Comparison of ENCODE assay signal across 22 cellular contexts in the genomic region with DNA sequence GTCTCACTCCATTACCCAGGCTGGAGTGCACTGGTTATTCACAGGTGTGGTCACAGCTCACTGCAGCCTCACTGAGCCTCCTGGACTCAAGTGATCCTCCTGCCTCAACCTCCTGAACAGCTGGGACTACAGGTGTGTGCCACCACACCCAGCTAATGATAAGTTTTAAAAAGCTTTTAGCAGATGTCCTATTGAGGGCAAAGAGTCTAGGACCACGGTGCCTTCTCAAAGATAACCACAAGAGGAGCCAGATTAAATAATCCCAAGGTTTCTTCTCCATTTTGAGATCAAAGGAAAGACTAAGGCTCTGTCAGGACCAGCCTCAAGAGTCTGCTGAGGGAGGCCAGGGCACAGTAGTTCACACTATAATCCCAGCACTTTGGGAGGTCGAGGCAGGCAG. TPM values are rescaled to one million over a fixed set of nuclear protein-coding genes. Genes with fewer than 3 reads are reported as not detected.
A peak's percentile ranks its signal among the peaks of the same experiment; 100 is the strongest.
DNase-seq lines count a peak whose midpoint lies in the region; ATAC-seq, FAIRE-seq and TF ChIP-seq lines count a peak whose summit lies in the region.
"Had no signal": no experiment of that assay in that cellular context is flagged by ENCODE, and none has a peak within 500 bp of the region (broad histone marks: within the 10 kb centered on the region; RNA-seq: fewer than 3 reads in every experiment).

No MANE protein-coding gene starts in this region.

- H2AFZ ChIP-seq in HCT116 (ENCODE audit: low read depth, low read length, poor library complexity, severe bottlenecking): no peak overlapping the region
- H2AFZ ChIP-seq in K562 (ENCODE audit: low read depth, low read length): no peak overlapping the region
- no peak overlapping the region for H2AFZ ChIP-seq in osteoblast (ENCODE audit: low read length)

- H3K4me1 ChIP-seq in HCT116 (ENCODE audit: control insufficient read depth in 1 of 2, insufficient read depth in 2 of 2, low read length in 2 of 2) (peaks cover 0 to 10% of the 10 kb centered on the region in 2 experiments; a peak in 3 of 4 replicates), K562 (replicated peaks in 1 of 2; ENCODE audit: control insufficient read depth in 2 of 2, insufficient read depth in 2 of 2, low read length in 2 of 2) (peaks cover 13 to 34% of the 10 kb centered on the region in 2 experiments; a peak in 4 of 5 replicates), osteoblast (ENCODE audit: insufficient read depth, low read length) (peaks cover 10% of the 10 kb centered on the region)

- in situ Hi-C loops in K562 (cut with MboI): no loop called here

- no peak for TF ChIP-seq EP300 in K562 (IDR thresholded peaks at IDR 0.05; ENCODE audit: low read length)

- CTCF ChIA-PET in HCT116 (lab: Charles Lee) (interaction anchor here (0.9 kb wide), 1 partner anchor 10 kb away, joined by 3 read pairs; no protein-coding TSS in a partner anchor), K562 (lab: Yijun Ruan, JAX; ENCODE audit: low intra/inter-chr PET ratio) (no interaction called here)

- no peak overlapping the region for H3K4me2 ChIP-seq in HCT116 (ENCODE audit: low read length)
- H3K4me2 ChIP-seq in K562 (ENCODE audit: insufficient read depth, low read length): no peak overlapping the region
- no peak overlapping the region for H3K4me2 ChIP-seq in osteoblast (ENCODE audit: insufficient read depth, low read length)

- FAIRE-seq in K562 (lab: Jason Lieb, UNC): no peak

- TF ChIP-seq RAD21 in HCT116 (IDR thresholded peaks at IDR 0.05; ENCODE audit: low read depth) (no peak), K562 (CRISPR knock-in tag; conservative IDR thresholded peaks at IDR 0.05 in 1 of 2, IDR thresholded peaks at IDR 0.05 in 1 of 2) (no peak)

- RAD21 ChIA-PET in HCT116 (lab: Charles Lee; ENCODE audit: low non-redundant PET in 1 of 2, low total read pairs in 2 of 2, uncharacterized antibody in 2 of 2, unreplicated experiment in 2 of 2): no interaction called here

- H3K79me2 ChIP-seq in HCT116 (ENCODE audit: insufficient read depth, low read length): peaks cover 97% of the 10 kb centered on the region
- H3K79me2 ChIP-seq in K562 (ENCODE audit: control insufficient read depth, insufficient read depth, low read length): peaks cover 93% of the 10 kb centered on the region
- peaks cover 98% of the 10 kb centered on the region for H3K79me2 ChIP-seq in osteoblast (ENCODE audit: insufficient read depth, low read length)

- no peak overlapping the region for H3K4me3 ChIP-seq in HCT116 (replicated peaks in 1 of 2; ENCODE audit: low read depth in 1 of 2, low read length in 2 of 2)
- no peak overlapping the region for H3K4me3 ChIP-seq in K562
- no peak overlapping the region for H3K4me3 ChIP-seq in osteoblast (ENCODE audit: insufficient read depth, low read length)
- H3K4me3 ChIP-seq: dorsolateral prefrontal cortex, gastroesophageal sphincter, HAP-1, right lobe of liver, testis had no signal

- no peaks in the 10 kb centered on the region for H3K9me1 ChIP-seq in K562 (ENCODE audit: control insufficient read depth, insufficient read depth, low read length)

- TF ChIP-seq POLR2A in HCT116 (IDR thresholded peaks at IDR 0.05; ENCODE audit: borderline replicate concordance, extremely low read depth, insufficient read depth, insufficient read length) (no peak), K562 (conservative IDR thresholded peaks at IDR 0.05) (no peak)

- peaks cover 11% of the 10 kb centered on the region; the same call in 1 of the 2 replicates for H4K20me1 ChIP-seq in HCT116 (ENCODE audit: insufficient read depth)
- H4K20me1 ChIP-seq in K562 (replicated peaks; ENCODE audit: control insufficient read depth, insufficient read depth, low read length): peaks cover 58% of the 10 kb centered on the region
- peaks cover 39% of the 10 kb centered on the region for H4K20me1 ChIP-seq in osteoblast (ENCODE audit: insufficient read depth, low read length)

- H3K36me3 ChIP-seq in HCT116 (ENCODE audit: control insufficient read depth in 1 of 2, insufficient read depth in 2 of 2, low read length in 2 of 2): peaks cover 20 to 53% of the 10 kb centered on the region in 2 experiments; a peak in 3 of 4 replicates
- peaks cover 88% of the 10 kb centered on the region for H3K36me3 ChIP-seq in K562 (ENCODE audit: control insufficient read depth, insufficient read depth, low read length)
- H3K36me3 ChIP-seq in osteoblast (ENCODE audit: insufficient read depth, low read length): peaks cover 53% of the 10 kb centered on the region

- WGBS in K562 (ENCODE audit: insufficient coverage, low coverage, missing lambda C conversion rate): 73% methylated on average over 2 of the region's 2 CpGs

- TF ChIP-seq CTCF in HCT116 (IDR thresholded peaks at IDR 0.05 in 2 of 3, conservative IDR thresholded peaks at IDR 0.05 in 1 of 3; ENCODE audit: borderline replicate concordance in 1 of 3, insufficient read depth in 1 of 3, low read depth in 2 of 3, low read length in 2 of 3) (peak in 2 of 3 experiments; percentile 6 to 23; a peak in 1 of 6 replicates), K562 (IDR thresholded peaks at IDR 0.05 in 2 of 3, conservative IDR thresholded peaks at IDR 0.05 in 1 of 3; ENCODE audit: insufficient read depth in 2 of 3, low read depth in 1 of 3, low read length in 3 of 3) (peak in 1 of 3 experiments; percentile 17; a peak in 1 of 6 replicates), osteoblast (IDR thresholded peaks at IDR 0.05; ENCODE audit: extremely low read depth, low read depth, low read length) (peak; percentile 11)

- H3K9ac ChIP-seq in HCT116 (ENCODE audit: low read length): no peak overlapping the region
- peak overlapping the region in 1 of 2 experiments; percentile 33; a peak in 1 of 4 replicates for H3K9ac ChIP-seq in K562 (ENCODE audit: insufficient read depth in 1 of 2, low read depth in 2 of 2, low read length in 2 of 2)

- H3K9me2 ChIP-seq in HCT116 (ENCODE audit: insufficient read depth): no peaks in the 10 kb centered on the region

- no peaks in the 10 kb centered on the region for H3K9me3 ChIP-seq in HCT116 (ENCODE audit: control insufficient read depth in 1 of 2, insufficient read depth in 1 of 2, low read depth in 1 of 2, low read length in 2 of 2)
- no peaks in the 10 kb centered on the region for H3K9me3 ChIP-seq in K562 (replicated peaks; ENCODE audit: control insufficient read depth, insufficient read depth, low read depth, low read length)
- no peaks in the 10 kb centered on the region for H3K9me3 ChIP-seq in osteoblast (ENCODE audit: low read depth, low read length)
- H3K9me3 ChIP-seq: gastroesophageal sphincter, HAP-1, right lobe of liver, testis had no signal

- H3K27me3 ChIP-seq in HCT116 (ENCODE audit: insufficient read depth, low read length): no peaks in the 10 kb centered on the region
- no peaks in the 10 kb centered on the region for H3K27me3 ChIP-seq in K562 (ENCODE audit: control insufficient read depth in 2 of 2, insufficient read depth in 2 of 2, low read length in 2 of 2)
- H3K27me3 ChIP-seq in osteoblast (ENCODE audit: insufficient read depth, low read length): no peaks in the 10 kb centered on the region
- H3K27me3 ChIP-seq: dorsolateral prefrontal cortex, gastroesophageal sphincter, right lobe of liver, testis had no signal

- DNase-seq in NCI-H82 (lab: John Stamatoyannopoulos, UW): peak; percentile 10
- no peak for DNase-seq in NCI-H82 treated with DMSO at 0.1 percent for 48 hours (lab: John Stamatoyannopoulos, UW; ENCODE audit: unreplicated experiment)
- DNase-seq in HCT116 (ENCODE audit: low read depth, low spot score): no peak
- DNase-seq in K562 (ENCODE audit: extremely low read depth in 1 of 4, low spot score in 3 of 4): no peak
- DNase-seq in osteoblast (ENCODE audit: insufficient read length, low spot score, missing footprints): peak; percentile 64
- DNase-seq in HUDEP-2 (lab: John Stamatoyannopoulos, UW; ENCODE audit: unreplicated experiment in 76 of 76): no peak
- no peak for DNase-seq in cortex of kidney (lab: John Stamatoyannopoulos, UW)
- DNase-seq: activated CD4-positive, alpha-beta T cell treated with anti-CD3 and anti-CD28 coated beads, Interleukin-2, amount 50 U/mL, for 4 hours; activated T-cell treated with anti-CD3 and anti-CD28 coated beads for 4 hours; amygdala; caudate nucleus; dorsolateral prefrontal cortex; kidney glomerular epithelial cell; NCI-H2171 treated with DMSO at 0.1 percent for 48 hours; occipital lobe; right lobe of liver; T-helper 2 cell; testis had no signal

- intact Hi-C loops in HCT116 (cut with micrococcal nuclease) (no loop called here), K562 (cut with micrococcal nuclease) (no loop called here)

- no TSS peak for BruUV-seq in HCT116 (replicated peaks; lab: Mats Ljungman, UMichigan)
- no TSS peak for BruUV-seq in K562 (replicated peaks; lab: Mats Ljungman, UMichigan)

- POLR2A ChIA-PET in HCT116 (lab: Charles Lee): no interaction called here
- POLR2A ChIA-PET in K562 (lab: Yijun Ruan, JAX): interaction anchor here (0.6 to 1.5 kb wide), 3 partner anchors 52 to 777 kb away, joined by 3 to 6 read pairs (median 3); partner anchors contain the start of genes BUD31 and PDAP1

- ATAC-seq in HCT116: no peak
- no peak for ATAC-seq in K562
- ATAC-seq in GM21360 (IDR thresholded peaks at IDR 0.05; ENCODE audit: unreplicated experiment): no peak
- ATAC-seq: gastroesophageal sphincter, right lobe of liver, WTC11 had no signal

- H3K27ac ChIP-seq in HCT116 (ENCODE audit: low read depth, low read length): no peak overlapping the region
- H3K27ac ChIP-seq in K562 (ENCODE audit: extremely low read depth, low read depth, low read length): no peak overlapping the region
- no peak overlapping the region for H3K27ac ChIP-seq in osteoblast (ENCODE audit: low read depth, low read length)
- H3K27ac ChIP-seq: gastroesophageal sphincter, right lobe of liver, testis had no signal

RNA-seq across cellular contexts. Expression of gene ATP5MF, which starts 4.7 kb away (rescaled TPM):
- 351 TPM for total RNA-seq in HCT116 (2021; ENCODE audit: unreplicated experiment)
- polyA plus RNA-seq in HCT116 (2012): 377 and 624 TPM in 2 replicates
- 199 and 200 TPM in 2 replicates for total RNA-seq in K562 (2011; cell fraction: chromatin; rRNA removed; ENCODE audit: low replicate concordance)
- total RNA-seq in K562 (2011; cell fraction: nucleolus; rRNA removed): 227 and 265 TPM in 2 replicates
- 307 and 337 TPM in 2 replicates for total RNA-seq in K562 (2011; cell fraction: nucleoplasm; rRNA removed)
- 1,647 and 1,953 TPM in 2 replicates for total RNA-seq in K562 (2014; rRNA removed)
- total RNA-seq in K562 (2014; rRNA removed; fragmentation: Illumina TruSeq; extraction: Trizol): 2,182 and 2,228 TPM in 2 replicates
- 2,335 and 2,592 TPM in 2 replicates for total RNA-seq in K562 (2015; rRNA removed; fragmentation: Illumina TruSeq; extraction: Trizol)
- 949 and 959 TPM in 2 replicates for total RNA-seq in K562 (2021)
- 1,154 and 1,475 TPM in 2 replicates for polyA plus RNA-seq in K562 (2011; rRNA removed)
- 4,298 and 5,093 TPM in 2 replicates for polyA plus RNA-seq in K562 (2011; cell fraction: cytosol; rRNA removed)
- 459 and 582 TPM in 2 replicates for polyA plus RNA-seq in K562 (2011; cell fraction: nucleus; rRNA removed)
- 1,640 and 4,263 TPM in 2 replicates for polyA plus RNA-seq in K562 (2012)
- polyA plus RNA-seq in K562 (2014; fragmentation: Illumina TruSeq; extraction: Trizol): 2,809 and 3,010 TPM in 2 replicates
- 1,000 to 10,000 TPM; 4,986 to 5,374 TPM for polyA plus RNA-seq in K562 (2014; fragmentation: Nextera tagmentation; extraction: Ambion mirVana)
- polyA plus RNA-seq in K562 (2014; rRNA removed): 2,215 and 2,237 TPM in 2 replicates
- 447 and 659 TPM in 2 replicates for polyA minus RNA-seq in K562 (2011; rRNA and poly(A)+ RNA removed)
- polyA minus RNA-seq in K562 (2011; cell fraction: cytosol; rRNA and poly(A)+ RNA removed): 332 and 417 TPM in 2 replicates
- 50.5 and 91.3 TPM in 2 replicates for polyA minus RNA-seq in K562 (2011; cell fraction: nucleus; rRNA and poly(A)+ RNA removed)
- total RNA-seq in osteoblast: 330 and 342 TPM in 2 replicates

RNA-seq across cellular contexts. Expression of gene ZNF789, which starts 11.5 kb away (rescaled TPM):
- total RNA-seq in HCT116 (2021; ENCODE audit: unreplicated experiment) (8.2 TPM), K562 (2014; rRNA removed) (16.4 and 19.6 TPM in 2 replicates), K562 (2014; rRNA removed; fragmentation: Illumina TruSeq; extraction: Trizol) (30.7 and 32.3 TPM in 2 replicates), K562 (2015; rRNA removed; fragmentation: Illumina TruSeq; extraction: Trizol) (23.0 and 24.8 TPM in 2 replicates), K562 (2021) (22.1 and 22.8 TPM in 2 replicates), osteoblast (5.0 and 6.9 TPM in 2 replicates)
- polyA plus RNA-seq in HCT116 (2012): 5.5 and 7.5 TPM in 2 replicates
- 137 and 181 TPM in 2 replicates for total RNA-seq in K562 (2011; cell fraction: chromatin; rRNA removed; ENCODE audit: low replicate concordance)
- 98.2 and 99.9 TPM in 2 replicates for total RNA-seq in K562 (2011; cell fraction: nucleolus; rRNA removed)
- total RNA-seq in K562 (2011; cell fraction: nucleoplasm; rRNA removed): 161 and 237 TPM in 2 replicates
- polyA plus RNA-seq in K562 (2011; rRNA removed) (46.2 and 57.0 TPM in 2 replicates), K562 (2014; fragmentation: Illumina TruSeq; extraction: Trizol) (28.1 and 29.1 TPM in 2 replicates), K562 (2014; fragmentation: Nextera tagmentation; extraction: Ambion mirVana) (1 to 10 TPM; 6.1 to 7.4 TPM), K562 (2014; rRNA removed) (34.8 and 40.2 TPM in 2 replicates)
- polyA plus RNA-seq in K562 (2011; cell fraction: cytosol; rRNA removed): 15.9 and 26.5 TPM in 2 replicates
- polyA plus RNA-seq in K562 (2011; cell fraction: nucleus; rRNA removed): 75.3 and 93.3 TPM in 2 replicates
- polyA plus RNA-seq in K562 (2012): 17.2 and 38.0 TPM in 2 replicates
- polyA minus RNA-seq in K562 (2011; rRNA and poly(A)+ RNA removed): 21.5 and 27.8 TPM in 2 replicates
- polyA minus RNA-seq in K562 (2011; cell fraction: cytosol; rRNA and poly(A)+ RNA removed): 13.0 and 13.5 TPM in 2 replicates
- 25.7 and 27.0 TPM in 2 replicates for polyA minus RNA-seq in K562 (2011; cell fraction: nucleus; rRNA and poly(A)+ RNA removed)

RNA-seq across cellular contexts. Expression of gene CPSF4, which starts 22.5 kb away (rescaled TPM):
- total RNA-seq in HCT116 (2021; ENCODE audit: unreplicated experiment) (67.0 TPM), K562 (2014; rRNA removed) (71.7 and 83.4 TPM in 2 replicates), K562 (2014; rRNA removed; fragmentation: Illumina TruSeq; extraction: Trizol) (39.2 and 46.1 TPM in 2 replicates), K562 (2015; rRNA removed; fragmentation: Illumina TruSeq; extraction: Trizol) (63.9 and 66.7 TPM in 2 replicates), K562 (2021) (97.7 and 99.8 TPM in 2 replicates), osteoblast (80.2 and 101 TPM in 2 replicates)
- 46.3 and 48.6 TPM in 2 replicates for polyA plus RNA-seq in HCT116 (2012)
- 152 and 384 TPM in 2 replicates for total RNA-seq in K562 (2011; cell fraction: chromatin; rRNA removed; ENCODE audit: low replicate concordance)
- total RNA-seq in K562 (2011; cell fraction: nucleolus; rRNA removed): 218 TPM in 2 replicates
- 228 and 250 TPM in 2 replicates for total RNA-seq in K562 (2011; cell fraction: nucleoplasm; rRNA removed)
- polyA plus RNA-seq in K562 (2011; rRNA removed) (81.3 and 83.8 TPM in 2 replicates), K562 (2014; fragmentation: Illumina TruSeq; extraction: Trizol) (86.8 and 90.7 TPM in 2 replicates), K562 (2014; fragmentation: Nextera tagmentation; extraction: Ambion mirVana) (10 to 100 TPM; 16.9 to 17.4 TPM), K562 (2014; rRNA removed) (118 and 126 TPM in 2 replicates)
- polyA plus RNA-seq in K562 (2011; cell fraction: cytosol; rRNA removed): 74.0 and 128 TPM in 2 replicates
- 257 and 356 TPM in 2 replicates for polyA plus RNA-seq in K562 (2011; cell fraction: nucleus; rRNA removed)
- polyA plus RNA-seq in K562 (2012): 69.0 and 82.1 TPM in 2 replicates
- polyA minus RNA-seq in K562 (2011; rRNA and poly(A)+ RNA removed): 32.3 and 54.6 TPM in 2 replicates
- 26.3 and 38.3 TPM in 2 replicates for polyA minus RNA-seq in K562 (2011; cell fraction: cytosol; rRNA and poly(A)+ RNA removed)
- 63.5 and 66.6 TPM in 2 replicates for polyA minus RNA-seq in K562 (2011; cell fraction: nucleus; rRNA and poly(A)+ RNA removed)

RNA-seq across cellular contexts. Expression of gene PTCD1, which starts 22.6 kb away (rescaled TPM):
- 9.2 TPM for total RNA-seq in HCT116 (2021; ENCODE audit: unreplicated experiment)
- 6.7 and 8.0 TPM in 2 replicates for polyA plus RNA-seq in HCT116 (2012)
- 20.1 and 49.2 TPM in 2 replicates for total RNA-seq in K562 (2011; cell fraction: chromatin; rRNA removed; ENCODE audit: low replicate concordance)
- total RNA-seq in K562 (2011; cell fraction: nucleolus; rRNA removed): 22.2 and 25.2 TPM in 2 replicates
- 9.8 and 15.1 TPM in 2 replicates for total RNA-seq in K562 (2011; cell fraction: nucleoplasm; rRNA removed)
- 17.1 and 24.4 TPM in 2 replicates for total RNA-seq in K562 (2014; rRNA removed)
- 6.2 and 6.9 TPM in 2 replicates for total RNA-seq in K562 (2014; rRNA removed; fragmentation: Illumina TruSeq; extraction: Trizol)
- total RNA-seq in K562 (2015; rRNA removed; fragmentation: Illumina TruSeq; extraction: Trizol): 10.3 and 10.5 TPM in 2 replicates
- 12.3 and 16.3 TPM in 2 replicates for total RNA-seq in K562 (2021)
- 4.1 and 5.3 TPM in 2 replicates for polyA plus RNA-seq in K562 (2011; rRNA removed)
- polyA plus RNA-seq in K562 (2011; cell fraction: cytosol; rRNA removed): 4.6 and 13.2 TPM in 2 replicates
- 8.8 and 19.0 TPM in 2 replicates for polyA plus RNA-seq in K562 (2011; cell fraction: nucleus; rRNA removed)
- polyA plus RNA-seq in K562 (2012): 6.9 and 10.9 TPM in 2 replicates
- 5.0 and 21.9 TPM in 2 replicates for polyA plus RNA-seq in K562 (2014; fragmentation: Illumina TruSeq; extraction: Trizol)
- polyA plus RNA-seq in K562 (2014; fragmentation: Nextera tagmentation; extraction: Ambion mirVana): under 1 TPM; 0.46 to 0.57 TPM
- polyA plus RNA-seq in K562 (2014; rRNA removed): 10.5 and 13.5 TPM in 2 replicates
- polyA minus RNA-seq in K562 (2011; rRNA and poly(A)+ RNA removed): 3.8 and 5.0 TPM in 2 replicates
- 4.6 and 7.6 TPM in 2 replicates for polyA minus RNA-seq in K562 (2011; cell fraction: cytosol; rRNA and poly(A)+ RNA removed)
- polyA minus RNA-seq in K562 (2011; cell fraction: nucleus; rRNA and poly(A)+ RNA removed): 6.6 and 8.1 TPM in 2 replicates
- total RNA-seq in osteoblast: 5.3 and 7.6 TPM in 2 replicates

RNA-seq across cellular contexts. Expression of gene ZNF394, which starts 38.9 kb away (rescaled TPM):
- 22.1 TPM for total RNA-seq in HCT116 (2021; ENCODE audit: unreplicated experiment)
- 9.9 and 11.0 TPM in 2 replicates for polyA plus RNA-seq in HCT116 (2012)
- total RNA-seq in K562 (2011; cell fraction: chromatin; rRNA removed; ENCODE audit: low replicate concordance): 106 and 122 TPM in 2 replicates
- 76.9 and 77.9 TPM in 2 replicates for total RNA-seq in K562 (2011; cell fraction: nucleolus; rRNA removed)
- total RNA-seq in K562 (2011; cell fraction: nucleoplasm; rRNA removed): 80.1 and 95.3 TPM in 2 replicates
- total RNA-seq in K562 (2014; rRNA removed): 24.2 and 25.6 TPM in 2 replicates
- total RNA-seq in K562 (2014; rRNA removed; fragmentation: Illumina TruSeq; extraction: Trizol): 31.4 and 32.2 TPM in 2 replicates
- total RNA-seq in K562 (2015; rRNA removed; fragmentation: Illumina TruSeq; extraction: Trizol): 28.1 and 28.9 TPM in 2 replicates
- total RNA-seq in K562 (2021): 25.5 and 27.8 TPM in 2 replicates
- 11.7 and 17.7 TPM in 2 replicates for polyA plus RNA-seq in K562 (2011; rRNA removed)
- 12.6 and 14.8 TPM in 2 replicates for polyA plus RNA-seq in K562 (2011; cell fraction: cytosol; rRNA removed)
- 14.0 and 14.8 TPM in 2 replicates for polyA plus RNA-seq in K562 (2011; cell fraction: nucleus; rRNA removed)
- 19.1 and 20.0 TPM in 2 replicates for polyA plus RNA-seq in K562 (2012)
- 23.7 and 25.5 TPM in 2 replicates for polyA plus RNA-seq in K562 (2014; fragmentation: Illumina TruSeq; extraction: Trizol)
- 1 to 10 TPM; 2.9 to 4.0 TPM for polyA plus RNA-seq in K562 (2014; fragmentation: Nextera tagmentation; extraction: Ambion mirVana)
- 20.2 and 23.5 TPM in 2 replicates for polyA plus RNA-seq in K562 (2014; rRNA removed)
- polyA minus RNA-seq in K562 (2011; rRNA and poly(A)+ RNA removed): 29.6 and 33.5 TPM in 2 replicates
- 12.2 and 22.6 TPM in 2 replicates for polyA minus RNA-seq in K562 (2011; cell fraction: cytosol; rRNA and poly(A)+ RNA removed)
- polyA minus RNA-seq in K562 (2011; cell fraction: nucleus; rRNA and poly(A)+ RNA removed): 14.9 and 16.7 TPM in 2 replicates
- 32.1 and 34.7 TPM in 2 replicates for total RNA-seq in osteoblast

Comparison
In these comparisons a context has a peak if more than half of its experiments do, and no peak if none do; other contexts are left out.
1. DNase-seq: peak in NCI-H82 (single experiment) and osteoblast (single experiment); none in NCI-H82 treated with DMSO at 0.1 percent for 48 hours (single experiment), HCT116 (single experiment), K562 (0 of 4), HUDEP-2 (0 of 76) and cortex of kidney (single experiment).